6 cellular contexts compared by ENCODE assay signal in genomic region chr7:143054621-143055020, GRCh38. TPM values are rescaled to one million over a fixed set of nuclear protein-coding genes. Genes with fewer than 3 reads are reported as not detected.
"Had no signal": no experiment of that assay in that cellular context is flagged by ENCODE, and none has a peak within 500 bp of the region (broad histone marks: within the 10 kb centered on the region; RNA-seq: fewer than 3 reads in every experiment).

No MANE protein-coding gene starts in this region.

- DNase-seq: H9, HCEC 1CT had no signal

- H3K4me2 ChIP-seq: GM23338 had no signal

- ATAC-seq: GM23338 had no signal

- H3K4me3 ChIP-seq: GM23338 had no signal

- H2AFZ ChIP-seq: GM23338 had no signal

RNA-seq across cellular contexts. Expression of gene OR6V1, which starts 2.5 kb away (rescaled TPM):
- total RNA-seq: GM23338, H1, H9, HT-29 had no signal
- polyA plus RNA-seq: GM23338, H1, IgD-negative memory B cell had no signal

RNA-seq across cellular contexts. Expression of gene OR9A2, which starts 27.7 kb away (rescaled TPM):
- total RNA-seq: GM23338, H1, H9, HT-29 had no signal
- polyA plus RNA-seq: GM23338, H1, IgD-negative memory B cell had no signal
